8 cellular contexts compared by ENCODE assay signal in genomic region chr3:183636221-183637105, GRCh38.
DNase-seq lines count a peak whose midpoint lies in the region; ATAC-seq and TF ChIP-seq lines count a peak whose summit lies in the region.

No MANE protein-coding gene starts in this region.

- TF ChIP-seq CTCF in C4-2B (conservative IDR thresholded peaks at IDR 0.05) = no peak

- peak; percentile 99 for DNase-seq in NCI-H69 (lab: John Stamatoyannopoulos, UW)
- peak; percentile 87 for DNase-seq in activated CD4-positive, alpha-beta T cell treated with anti-CD3 and anti-CD28 coated beads, Interleukin-2, amount 50 U/mL, for 1 hour
- DNase-seq in dedifferentiated amniotic fluid mesenchymal stem cell (ENCODE audit: extremely low spot score) = peak; percentile 90
- DNase-seq in left kidney (ENCODE audit: low read depth, low spot score) = peak; percentile 99
- DNase-seq in stimulated activated CD4-positive, alpha-beta T cell treated with anti-CD3 and anti-CD28 coated beads, Interleukin-1b, Interleukin-23, amount 100 ng/mL, for 48 hours = peak; percentile 94

- ATAC-seq in GM19372 (IDR thresholded peaks at IDR 0.05; ENCODE audit: low read depth, unreplicated experiment) (peak; percentile 77), HG03521 (IDR thresholded peaks at IDR 0.05; ENCODE audit: unreplicated experiment) (peak; percentile 68)

- H3K27ac ChIP-seq in C4-2B = peak overlapping the region; percentile 83

Comparison
In these comparisons a context has a peak if more than half of its experiments do, and no peak if none do; other contexts are left out.
1. Peak in every context shown above with its lines: DNase-seq, ATAC-seq and H3K27ac ChIP-seq.